In genomic region chr12:48936379-48936979, GRCh38 we compare ENCODE assay signal across 8 cellular contexts. TPM values are rescaled to one million over a fixed set of nuclear protein-coding genes. Genes with fewer than 3 reads are reported as not detected.
DNase-seq lines count a peak whose midpoint lies in the region; ATAC-seq and TF ChIP-seq lines count a peak whose summit lies in the region.

No MANE protein-coding gene starts in this region.

- H2AFZ ChIP-seq in GM23338: no peak overlapping the region

- DNase-seq in Ammon's horn (ENCODE audit: low spot score): peak; percentile 73
- peak; percentile 94 for DNase-seq in GM23338 (ENCODE audit: low spot score)
- peak; percentile 39 for DNase-seq in NOMO-1 treated with DMSO at 0.1 percent for 48 hours (lab: John Stamatoyannopoulos, UW; ENCODE audit: unreplicated experiment)
- peak in 2 of 3 experiments; percentile 75 to 85 for DNase-seq in activated CD8-positive, alpha-beta memory T cell treated with anti-CD3 and anti-CD28 coated beads for 48 hours (ENCODE audit: low read depth in 2 of 3, low spot score in 2 of 3)
- peak; percentile 98 for DNase-seq in endodermal cell
- peak; percentile 31 for DNase-seq in middle frontal gyrus (ENCODE audit: extremely low spot score, low spot score)
- DNase-seq in stimulated activated CD8-positive, alpha-beta memory T cell treated with anti-CD3 and anti-CD28 coated beads, Interleukin-4, amount 100 ng/mL, for 48 hours: peak; percentile 94

- H3F3A ChIP-seq in GM23338 (replicated peaks; ENCODE audit: low read depth): 0 out of 2 replicates have a peak, but pooled peaks cover 3% of the 10 kb centered on the region

- no peak overlapping the region for H3K4me2 ChIP-seq in GM23338

- H3K36me3 Mint-ChIP-seq in GM23338 (ENCODE audit: low read depth) (peaks cover 84% of the 10 kb centered on the region), endodermal cell (ENCODE audit: low read depth) (peaks cover 74% of the 10 kb centered on the region)

- H3K9me2 ChIP-seq in GM23338 (ENCODE audit: insufficient read depth): no peaks in the 10 kb centered on the region

- peaks cover 8% of the 10 kb centered on the region for H3K27me3 Mint-ChIP-seq in GM23338 (ENCODE audit: insufficient read depth, low read depth, poor library complexity)
- H3K27me3 Mint-ChIP-seq in endodermal cell (ENCODE audit: insufficient read depth): no peaks in the 10 kb centered on the region

- H3K27me3 ChIP-seq in GM23338 (ENCODE audit: insufficient read depth) (no peaks in the 10 kb centered on the region), endodermal cell (ENCODE audit: control insufficient read depth, insufficient read depth, low read length, poor library complexity, severe bottlenecking) (no peaks in the 10 kb centered on the region)

- H3K4me1 Mint-ChIP-seq in GM23338 (peaks cover 14% of the 10 kb centered on the region), endodermal cell (peaks cover 8% of the 10 kb centered on the region)

- no peak overlapping the region for H3K9ac ChIP-seq in endodermal cell (ENCODE audit: extremely low read depth, low read length, poor library complexity, severe bottlenecking)

- peak overlapping the region; percentile 19; the same call in 1 of the 2 replicates for H3K27ac Mint-ChIP-seq in GM23338
- peak overlapping the region; percentile 49 for H3K27ac Mint-ChIP-seq in endodermal cell

- H3K4me3 ChIP-seq in GM23338 (no peak overlapping the region), endodermal cell (ENCODE audit: low read length) (no peak overlapping the region)

- H3K27ac ChIP-seq in GM23338 (ENCODE audit: low read depth) (no peak overlapping the region), endodermal cell (ENCODE audit: low read depth, low read length) (no peak overlapping the region)

- TF ChIP-seq CTCF in GM23338 (conservative IDR thresholded peaks at IDR 0.05; ENCODE audit: low read depth in 2 of 2): peak; percentile 90 to 96
- TF ChIP-seq CTCF in endodermal cell (conservative IDR thresholded peaks at IDR 0.05): peak; percentile 97

- H4K20me1 ChIP-seq in GM23338 (replicated peaks; ENCODE audit: insufficient read depth): peaks cover 32% of the 10 kb centered on the region

- H3K79me2 ChIP-seq in GM23338 (replicated peaks; ENCODE audit: insufficient read depth): peaks cover 11% of the 10 kb centered on the region

- H3K4me1 ChIP-seq in GM23338 (ENCODE audit: insufficient read depth) (no peaks in the 10 kb centered on the region), endodermal cell (ENCODE audit: control insufficient read depth, insufficient read depth, low read length) (no peaks in the 10 kb centered on the region)

- peak; percentile 91 for ATAC-seq in GM23338
- ATAC-seq in HG03196 (IDR thresholded peaks at IDR 0.05; ENCODE audit: unreplicated experiment): no peak

- H3K9me3 Mint-ChIP-seq in GM23338 (no peaks in the 10 kb centered on the region), endodermal cell (no peaks in the 10 kb centered on the region)

- H3K4me3 Mint-ChIP-seq in GM23338 (no peak overlapping the region; the same call in 2 of the 3 replicates), endodermal cell (no peak overlapping the region)

- H3K9me3 ChIP-seq in endodermal cell (ENCODE audit: control insufficient read depth, low read length): no peaks in the 10 kb centered on the region

- H3K36me3 ChIP-seq in GM23338 (ENCODE audit: insufficient read depth) (peaks cover 21% of the 10 kb centered on the region), endodermal cell (ENCODE audit: control insufficient read depth, insufficient read depth, low read length) (peaks cover 87% of the 10 kb centered on the region)

TF ChIP-seq in GM23338, 12 proteins besides CTCF, POLR2A, EP300 and RAD21:
- no peak for TF ChIP-seq ZNF114 (CRISPR knock-in tag; IDR thresholded peaks at IDR 0.05)
- TF ChIP-seq STAT1 (IDR thresholded peaks at IDR 0.05; ENCODE audit: unreplicated experiment): no peak

RNA-seq across cellular contexts. Expression of gene FKBP11, which starts 11.2 kb away (rescaled TPM):
- total RNA-seq in GM23338 (2014; rRNA removed; shearing (Covaris generic)): 29.5 and 45.0 TPM in 2 replicates
- polyA plus RNA-seq in GM23338 (2016; fragmentation: Nextera tagmentation; extraction: Ambion mirVana): 94.9 and 97.2 TPM in 2 replicates
- 10 to 100 TPM; 30.1 to 30.7 TPM for total RNA-seq in endodermal cell
- 17.4 TPM for polyA plus RNA-seq in endodermal cell (2013, experiment 1 of 2)
- polyA plus RNA-seq in endodermal cell (2013, experiment 2 of 2): 17.0 TPM

RNA-seq across cellular contexts. Expression of gene ARF3, which starts 20.8 kb away (rescaled TPM):
- total RNA-seq in GM23338 (2014; rRNA removed; shearing (Covaris generic)): 125 and 130 TPM in 2 replicates
- 53.9 and 57.0 TPM in 2 replicates for polyA plus RNA-seq in GM23338 (2016; fragmentation: Nextera tagmentation; extraction: Ambion mirVana)
- total RNA-seq in endodermal cell: 100 to 1,000 TPM; 237 to 288 TPM
- polyA plus RNA-seq in endodermal cell (2013, experiment 1 of 2): 112 TPM
- polyA plus RNA-seq in endodermal cell (2013, experiment 2 of 2): 102 TPM

RNA-seq across cellular contexts. Expression of gene WNT10B, which starts 35.1 kb away (rescaled TPM):
- total RNA-seq in GM23338 (2014; rRNA removed; shearing (Covaris generic)): 0.50 TPM in 1 of 2 replicates, not detected in the other
- polyA plus RNA-seq in GM23338 (2016; fragmentation: Nextera tagmentation; extraction: Ambion mirVana): not detected in 2 replicates
- under 1 TPM; 0.20 to 0.29 TPM for total RNA-seq in endodermal cell
- 10.8 TPM for polyA plus RNA-seq in endodermal cell (2013, experiment 1 of 2)
- polyA plus RNA-seq in endodermal cell (2013, experiment 2 of 2): 7.3 TPM

RNA-seq across cellular contexts. Expression of gene WNT1, which starts 41.6 kb away (rescaled TPM):
- not detected in 2 replicates for total RNA-seq in GM23338 (2014; rRNA removed; shearing (Covaris generic))
- not detected in 2 replicates for polyA plus RNA-seq in GM23338 (2016; fragmentation: Nextera tagmentation; extraction: Ambion mirVana)
- not detected for total RNA-seq in endodermal cell
- polyA plus RNA-seq in endodermal cell (2013, experiment 1 of 2): 31.2 TPM
- 22.4 TPM for polyA plus RNA-seq in endodermal cell (2013, experiment 2 of 2)

Comparison
In these comparisons a context has a peak if more than half of its experiments do, and no peak if none do; other contexts are left out.
1. DNase-seq: peak in every context shown above with its lines; median percentile 98 in endodermal cell; 94 in GM23338; 94 in stimulated activated CD8-positive, alpha-beta memory T cell treated with anti-CD3 and anti-CD28 coated beads, Interleukin-4, amount 100 ng/mL, for 48 hours; 80 in activated CD8-positive, alpha-beta memory T cell treated with anti-CD3 and anti-CD28 coated beads for 48 hours; 73 in Ammon's horn; 39 in NOMO-1 treated with DMSO at 0.1 percent for 48 hours; 31 in middle frontal gyrus.